ENCODE assay signal across 9 cellular contexts in the genomic region with DNA sequence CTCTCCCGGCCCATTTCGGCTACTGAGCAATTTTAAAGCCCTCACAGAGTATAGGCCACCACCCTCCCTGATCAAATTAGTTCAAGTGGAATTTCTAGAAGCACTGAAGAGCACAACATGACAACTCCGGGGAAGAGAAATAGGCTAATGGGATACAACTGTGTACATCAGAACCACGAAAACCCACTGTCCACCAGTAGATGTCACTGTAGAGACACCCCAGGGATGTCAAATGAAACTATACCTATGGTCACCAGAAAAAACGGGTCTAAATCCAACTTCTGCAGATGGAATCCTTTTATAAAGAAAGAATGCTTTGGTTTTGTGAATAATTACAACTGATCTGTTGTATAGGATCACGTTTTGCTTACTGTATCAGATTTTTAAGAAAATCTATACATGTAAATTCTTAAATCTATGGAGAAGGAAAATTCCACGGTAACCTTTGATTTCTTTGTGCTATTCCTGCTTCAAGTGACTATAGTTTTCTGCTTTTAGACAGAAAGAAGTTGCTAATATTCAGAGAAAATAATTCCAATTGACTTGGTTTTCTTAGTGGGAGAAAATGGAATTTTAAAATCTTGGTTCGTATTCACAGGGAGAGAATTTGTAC. TPM values are rescaled to one million over a fixed set of nuclear protein-coding genes. Genes with fewer than 3 reads are reported as not detected.
DNase-seq lines count a peak whose midpoint lies in the region; ATAC-seq and TF ChIP-seq lines count a peak whose summit lies in the region.
"Had no signal": no experiment of that assay in that cellular context is flagged by ENCODE, and none has a peak within 500 bp of the region (broad histone marks: within the 10 kb centered on the region; RNA-seq: fewer than 3 reads in every experiment).

No MANE protein-coding gene starts in this region.

- H3K27me3 ChIP-seq in OCI-LY3 (ENCODE audit: low read depth, low read length) (no peaks in the 10 kb centered on the region), ascending aorta (no peaks in the 10 kb centered on the region), right atrium auricular region (no peaks in the 10 kb centered on the region)

- peak; percentile 79 for TF ChIP-seq CTCF in OCI-LY3 (IDR thresholded peaks at IDR 0.05; ENCODE audit: low read depth, low read length)
- peak; percentile 44 to 71 (median 60) for TF ChIP-seq CTCF in ascending aorta (IDR thresholded peaks at IDR 0.05)
- TF ChIP-seq CTCF in right atrium auricular region (IDR thresholded peaks at IDR 0.05) = peak; percentile 48 to 82

- intact Hi-C loops in ascending aorta (cut with DNase I) = loop anchor here (2.0 kb wide), 1 partner anchor 344 kb away; no protein-coding TSS in a partner anchor

- DNase-seq in NCI-H2196 (lab: John Stamatoyannopoulos, UW; ENCODE audit: unreplicated experiment) (peak; percentile 48), NCI-H2196 treated with DMSO at 0.1 percent for 48 hours (lab: John Stamatoyannopoulos, UW; ENCODE audit: unreplicated experiment) (no peak), ascending aorta (ENCODE audit: low spot score in 2 of 2) (no peak), right atrium auricular region (ENCODE audit: low spot score) (no peak), skeletal muscle cell (ENCODE audit: low read depth) (peak; percentile 6)

- H3K36me3 ChIP-seq in OCI-LY3 (replicated peaks; ENCODE audit: low read depth, low read length) = peaks cover 19% of the 10 kb centered on the region
- H3K36me3 ChIP-seq in ascending aorta = peaks cover 0 to 2% of the 10 kb centered on the region in 2 donors
- no peaks in the 10 kb centered on the region for H3K36me3 ChIP-seq in right atrium auricular region

- H3K9me3 ChIP-seq in OCI-LY3 (ENCODE audit: insufficient read depth, low read length) (no peaks in the 10 kb centered on the region), ascending aorta (no peaks in the 10 kb centered on the region), right atrium auricular region (no peaks in the 10 kb centered on the region)

- no peaks in the 10 kb centered on the region for H4K20me1 ChIP-seq in OCI-LY3 (ENCODE audit: insufficient read depth, low read length)

- H2AFZ ChIP-seq in OCI-LY3 (ENCODE audit: low read depth, low read length) = no peak overlapping the region

- ATAC-seq in HG03354 (IDR thresholded peaks at IDR 0.05; ENCODE audit: poor library complexity, severe bottlenecking, unreplicated experiment) (peak; percentile 73), GM19455 (IDR thresholded peaks at IDR 0.05; ENCODE audit: unreplicated experiment) (no peak)

- H3K9ac ChIP-seq in OCI-LY3 (ENCODE audit: low read length) = no peak overlapping the region

- no peak overlapping the region for H3K4me2 ChIP-seq in OCI-LY3 (ENCODE audit: low read length)

- H3K27ac ChIP-seq in OCI-LY3 (ENCODE audit: low read length) (no peak overlapping the region), ascending aorta (no peak overlapping the region), right atrium auricular region (peak overlapping the region in 1 of 2 donors; percentile 45)

- no peaks in the 10 kb centered on the region for H3K79me2 ChIP-seq in OCI-LY3 (ENCODE audit: low read length)

- H3K4me3 ChIP-seq in OCI-LY3 (ENCODE audit: low read length) (no peak overlapping the region), ascending aorta (no peak overlapping the region), right atrium auricular region (no peak overlapping the region), skeletal muscle cell (ENCODE audit: low read depth, low read length) (no peak overlapping the region)

- H3K4me1 ChIP-seq in OCI-LY3 (ENCODE audit: low read length) (no peaks in the 10 kb centered on the region), ascending aorta (no peaks in the 10 kb centered on the region), right atrium auricular region (no peaks in the 10 kb centered on the region)

RNA-seq across cellular contexts. Expression of a gene that starts 29.5 kb away (rescaled TPM):
- 0.21 TPM for total RNA-seq in ascending aorta
- total RNA-seq in right atrium auricular region = not detected
- total RNA-seq: subcutaneous adipose tissue had no signal

Comparison
In these comparisons a context has a peak if more than half of its experiments do, and no peak if none do; other contexts are left out.
1. DNase-seq: peak in NCI-H2196 (single experiment) and skeletal muscle cell (single experiment); none in NCI-H2196 treated with DMSO at 0.1 percent for 48 hours (single experiment), ascending aorta (0 of 2) and right atrium auricular region (single experiment).
2. Peak in every context shown above with its lines, with median percentiles within 50 percentile points of each other: CTCF ChIP-seq.